ENCODE assay signal across 8 cellular contexts in the genomic region with DNA sequence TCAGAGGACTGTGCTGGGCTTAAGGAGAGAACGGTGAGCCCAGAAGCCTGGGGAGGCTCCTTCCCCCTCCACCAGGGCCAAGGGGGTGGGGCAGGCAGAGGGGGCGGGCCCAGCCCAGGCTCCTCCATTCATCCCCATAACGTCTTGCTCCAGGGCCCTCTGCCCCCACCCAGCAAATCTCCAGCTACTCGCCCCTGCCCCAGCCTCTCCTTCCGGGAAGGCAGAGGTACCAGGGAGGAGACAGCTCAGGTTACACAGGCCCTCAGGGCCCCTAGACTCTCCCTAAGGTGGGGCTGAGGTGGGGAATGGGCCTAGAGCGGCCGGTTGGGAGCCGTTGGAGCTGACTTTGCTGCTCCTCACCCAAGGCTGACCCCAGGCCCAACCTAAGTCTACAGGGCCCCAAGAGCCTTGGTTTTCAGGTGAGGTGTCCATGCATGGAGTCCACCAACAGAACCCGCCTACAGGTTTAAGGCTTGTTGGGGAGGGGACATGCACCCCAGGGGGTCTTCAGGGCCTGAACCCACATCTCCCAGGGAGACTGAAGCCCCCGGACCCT. TPM values are rescaled to one million over a fixed set of nuclear protein-coding genes. Genes with fewer than 3 reads are reported as not detected.
DNase-seq lines count a peak whose midpoint lies in the region; ATAC-seq, FAIRE-seq and TF ChIP-seq lines count a peak whose summit lies in the region.

No MANE protein-coding gene starts in this region.

- no peak for TF ChIP-seq EP300 in GM12878 (IDR thresholded peaks at IDR 0.05; ENCODE audit: borderline replicate concordance in 1 of 2, control insufficient read depth in 1 of 2, low read depth in 2 of 2, low read length in 2 of 2)

- in situ Hi-C loops in GM12878 (cut with MboI) = no loop called here

- BruUV-seq in GM12878 (replicated peaks; lab: Mats Ljungman, UMichigan) = no TSS peak

- no peak overlapping the region for H3K9ac ChIP-seq in GM12878 (ENCODE audit: control insufficient read depth, insufficient read depth, low read length)

- H3K36me3 ChIP-seq in GM12878 (ENCODE audit: control insufficient read depth in 2 of 2, insufficient read depth in 2 of 2, low read length in 1 of 2) (no peaks in the 10 kb centered on the region), kidney epithelial cell (ENCODE audit: control insufficient read depth, insufficient read depth, low read length) (no peaks in the 10 kb centered on the region), tibial artery (peaks cover 0 to 14% (median 0%) of the 10 kb centered on the region in 3 donors)

- no peak for TF ChIP-seq CTCF in GM12878 (IDR thresholded peaks at IDR 0.05 in 2 of 3, conservative IDR thresholded peaks at IDR 0.05 in 1 of 3; ENCODE audit: control insufficient read depth in 2 of 3, extremely low read depth in 1 of 3, insufficient read depth in 1 of 3, low read depth in 3 of 3, low read length in 3 of 3)
- TF ChIP-seq CTCF in kidney epithelial cell (IDR thresholded peaks at IDR 0.05; ENCODE audit: insufficient read depth, low read length, poor library complexity, severe bottlenecking) = no peak
- TF ChIP-seq CTCF in tibial artery (IDR thresholded peaks at IDR 0.05) = no peak

- H3K9me3 ChIP-seq in GM12878 (replicated peaks; ENCODE audit: control insufficient read depth, insufficient read depth, low read length) (no peaks in the 10 kb centered on the region), tibial artery (no peaks in the 10 kb centered on the region)

- CTCF ChIA-PET in GM12878 (lab: Yijun Ruan, JAX) = interaction anchor here (1.1 kb wide), 1 partner anchor 64 kb away, joined by 4 read pairs; the partner anchor contains the start of gene ADRM1

- H3K27me3 ChIP-seq in GM12878 (replicated peaks in 1 of 2; ENCODE audit: control insufficient read depth in 2 of 2, insufficient read depth in 2 of 2, low read length in 1 of 2) = peaks cover 4 to 15% of the 10 kb centered on the region in 2 experiments
- H3K27me3 ChIP-seq in kidney epithelial cell (ENCODE audit: control insufficient read depth, insufficient read depth, low read length) = no peaks in the 10 kb centered on the region
- H3K27me3 ChIP-seq in tibial artery = no peaks in the 10 kb centered on the region

- H3K27ac ChIP-seq in GM12878 (ENCODE audit: control insufficient read depth, insufficient read depth) = no peak overlapping the region
- peak overlapping the region; percentile 96 to 98 for H3K27ac ChIP-seq in tibial artery

- no peak for FAIRE-seq in GM12878 (lab: Jason Lieb, UNC)

- no peak overlapping the region for H2AFZ ChIP-seq in GM12878 (ENCODE audit: control insufficient read depth, low read depth, low read length)

- H3K4me2 ChIP-seq in GM12878 (ENCODE audit: control insufficient read depth, insufficient read depth) = no peak overlapping the region

- TF ChIP-seq POLR2A in GM12878 (IDR thresholded peaks at IDR 0.05; ENCODE audit: low read depth, low read length) = no peak

- no peak for TF ChIP-seq RAD21 in GM12878 (IDR thresholded peaks at IDR 0.05; ENCODE audit: insufficient read depth, low read depth, low read length)

- WGBS in GM12878 (ENCODE audit: insufficient coverage, insufficient replicate concordance, low lambda C conversion rate, missing lambda C conversion rate) = 45% methylated on average over 8 of the region's 10 CpGs

- no peaks in the 10 kb centered on the region for H3K79me2 ChIP-seq in GM12878 (ENCODE audit: control insufficient read depth, insufficient read depth, low read length)

- SMC1A ChIA-PET in GM12878 (lab: Charles Lee; ENCODE audit: uncharacterized antibody, unreplicated experiment) = no interaction called here

- H3K4me1 ChIP-seq in GM12878 (ENCODE audit: control insufficient read depth, insufficient read depth, low read length) (peaks cover 5% of the 10 kb centered on the region), tibial artery (peaks cover 22 to 95% (median 84%) of the 10 kb centered on the region in 4 donors)

- H3K4me3 ChIP-seq in GM12878 (no peak overlapping the region; the same call in 1 of the 2 replicates), kidney epithelial cell (ENCODE audit: low read depth, low read length) (peak overlapping the region; percentile 82), tibial artery (peak overlapping the region; percentile 77 to 93)

- POLR2A ChIA-PET in GM12878 (lab: Charles Lee) = no interaction called here

- RAD21 ChIA-PET in GM12878 (lab: Charles Lee; ENCODE audit: unreplicated experiment) = no interaction called here

- ATAC-seq in GM12878 (peak; percentile 13; the same call in 2 of the 3 replicates), HG02571 (IDR thresholded peaks at IDR 0.05; ENCODE audit: unreplicated experiment) (no peak)

- peak; percentile 62 for DNase-seq in SIG-M5 treated with dmso at 0.1 percent for 504 hours (lab: John Stamatoyannopoulos, UW; ENCODE audit: unreplicated experiment)
- no peak for DNase-seq in SIG-M5 (lab: John Stamatoyannopoulos, UW)
- DNase-seq in GM12878 (ENCODE audit: low read depth, low spot score) = no peak
- DNase-seq in kidney epithelial cell (ENCODE audit: low read depth) = no peak
- peak in 1 of 2 donors; percentile 93 for DNase-seq in tibial artery
- DNase-seq in NCI-H1694 (lab: John Stamatoyannopoulos, UW) = no peak
- no peak for DNase-seq in DMS114 treated with DMSO at 0.1 percent for 48 hours (lab: John Stamatoyannopoulos, UW; ENCODE audit: unreplicated experiment)

- no peaks in the 10 kb centered on the region for H4K20me1 ChIP-seq in GM12878 (ENCODE audit: control insufficient read depth, insufficient read depth)

- intact Hi-C loops in GM12878 (cut with micrococcal nuclease; ENCODE audit: unreplicated experiment) = no loop called here
- intact Hi-C loops in tibial artery (cut with DNase I; ENCODE audit: low total_unique reads) = no loop called here

TF ChIP-seq in GM12878, 131 proteins besides CTCF, POLR2A, EP300 and RAD21 (continues in another document):
- TF ChIP-seq LARP7 (IDR thresholded peaks at IDR 0.05) (no peak), STAT1 (conservative IDR thresholded peaks at IDR 0.05) (no peak), SREBF1 (IDR thresholded peaks at IDR 0.05; ENCODE audit: low read length) (no peak)

RNA-seq across cellular contexts. Expression of gene LAMA5, which starts 1.2 kb away (rescaled TPM):
- 2.5 and 3.7 TPM in 2 replicates for total RNA-seq in GM12878 (2013; cell fraction: nucleolus; rRNA removed)
- total RNA-seq in GM12878 (2014; rRNA removed) (0.62 and 1.5 TPM in 2 replicates), GM12878 (2014; rRNA removed; fragmentation: Illumina TruSeq; extraction: Trizol) (0.09 and 0.28 TPM in 2 replicates), GM12878 (2021) (1.4 and 2.2 TPM in 2 replicates), kidney epithelial cell (359 and 455 TPM in 2 replicates)
- polyA plus RNA-seq in GM12878 (2011; ENCODE audit: low read depth) = 0.56 TPM
- polyA plus RNA-seq in GM12878 (2011; rRNA removed) (not detected in 2 replicates), GM12878 (2014; fragmentation: Illumina TruSeq; extraction: Trizol) (0.62 TPM in 1 of 2 replicates, not detected in the other), GM12878 (2014; fragmentation: Nextera tagmentation; extraction: Ambion mirVana) (not detected), GM12878 (2014; rRNA removed) (1.0 and 3.1 TPM in 2 replicates), GM12878 (2016; fragmentation: Nextera tagmentation; extraction: Ambion mirVana) (1 to 10 TPM; 1.6 TPM)
- 0.06 and 0.12 TPM in 2 replicates for polyA plus RNA-seq in GM12878 (2011; cell fraction: cytosol; rRNA removed)
- 2.4 and 3.6 TPM in 2 replicates for polyA plus RNA-seq in GM12878 (2011; cell fraction: nucleus; rRNA removed)
- polyA plus RNA-seq in GM12878 (2012) = 2.4 and 2.6 TPM in 2 replicates
- under 0.01 and 0.29 TPM in 2 replicates for polyA minus RNA-seq in GM12878 (2011; rRNA and poly(A)+ RNA removed)
- 0.27 and 2.3 TPM in 2 replicates for polyA minus RNA-seq in GM12878 (2011; cell fraction: cytosol; rRNA and poly(A)+ RNA removed)
- polyA minus RNA-seq in GM12878 (2011; cell fraction: nucleus; rRNA and poly(A)+ RNA removed) = 0.24 and 2.1 TPM in 2 replicates

RNA-seq across cellular contexts. Expression of gene RPS21, which starts 21.0 kb away (rescaled TPM):
- total RNA-seq in GM12878 (2013; cell fraction: nucleolus; rRNA removed) = 61.8 and 129 TPM in 2 replicates
- total RNA-seq in GM12878 (2014; rRNA removed) = 1,780 and 2,320 TPM in 2 replicates
- total RNA-seq in GM12878 (2014; rRNA removed; fragmentation: Illumina TruSeq; extraction: Trizol) = 1,442 and 1,474 TPM in 2 replicates
- 2,559 and 2,687 TPM in 2 replicates for total RNA-seq in GM12878 (2021)
- 2,747 TPM for polyA plus RNA-seq in GM12878 (2011; ENCODE audit: low read depth)
- 2,814 and 4,987 TPM in 2 replicates for polyA plus RNA-seq in GM12878 (2011; rRNA removed)
- 6,140 and 7,792 TPM in 2 replicates for polyA plus RNA-seq in GM12878 (2011; cell fraction: cytosol; rRNA removed)
- polyA plus RNA-seq in GM12878 (2011; cell fraction: nucleus; rRNA removed) = 2,850 and 3,668 TPM in 2 replicates
- polyA plus RNA-seq in GM12878 (2012) = 5,611 and 6,669 TPM in 2 replicates
- polyA plus RNA-seq in GM12878 (2014; fragmentation: Illumina TruSeq; extraction: Trizol) = 536 and 1,536 TPM in 2 replicates
- polyA plus RNA-seq in GM12878 (2014; fragmentation: Nextera tagmentation; extraction: Ambion mirVana) = 1,000 to 10,000 TPM; 3,290 to 4,046 TPM
- 3,245 and 4,075 TPM in 2 replicates for polyA plus RNA-seq in GM12878 (2014; rRNA removed)
- 1,000 to 10,000 TPM; 1,499 to 1,551 TPM for polyA plus RNA-seq in GM12878 (2016; fragmentation: Nextera tagmentation; extraction: Ambion mirVana)
- 1,684 and 1,838 TPM in 2 replicates for polyA minus RNA-seq in GM12878 (2011; rRNA and poly(A)+ RNA removed)
- polyA minus RNA-seq in GM12878 (2011; cell fraction: cytosol; rRNA and poly(A)+ RNA removed) = 394 and 397 TPM in 2 replicates
- 438 and 503 TPM in 2 replicates for polyA minus RNA-seq in GM12878 (2011; cell fraction: nucleus; rRNA and poly(A)+ RNA removed)
- total RNA-seq in kidney epithelial cell = 3,089 and 5,743 TPM in 2 replicates

RNA-seq across cellular contexts. Expression of gene CABLES2, which starts 41.2 kb away (rescaled TPM):
- 2.1 and 2.3 TPM in 2 replicates for total RNA-seq in GM12878 (2013; cell fraction: nucleolus; rRNA removed)
- total RNA-seq in GM12878 (2014; rRNA removed) (7.7 and 8.8 TPM in 2 replicates), GM12878 (2014; rRNA removed; fragmentation: Illumina TruSeq; extraction: Trizol) (5.3 and 5.9 TPM in 2 replicates), GM12878 (2021) (14.9 and 15.2 TPM in 2 replicates), kidney epithelial cell (6.9 and 8.1 TPM in 2 replicates)
- polyA plus RNA-seq in GM12878 (2011; ENCODE audit: low read depth) = 5.3 TPM
- polyA plus RNA-seq in GM12878 (2011; rRNA removed) (2.9 and 4.8 TPM in 2 replicates), GM12878 (2014; fragmentation: Illumina TruSeq; extraction: Trizol) (7.4 and 12.7 TPM in 2 replicates), GM12878 (2014; fragmentation: Nextera tagmentation; extraction: Ambion mirVana) (1 to 10 TPM; 2.3 to 2.9 TPM), GM12878 (2014; rRNA removed) (10.7 and 11.6 TPM in 2 replicates), GM12878 (2016; fragmentation: Nextera tagmentation; extraction: Ambion mirVana) (1 to 10 TPM; 2.2 to 2.5 TPM)
- polyA plus RNA-seq in GM12878 (2011; cell fraction: cytosol; rRNA removed) = 7.1 and 7.2 TPM in 2 replicates
- polyA plus RNA-seq in GM12878 (2011; cell fraction: nucleus; rRNA removed) = 10.3 and 11.7 TPM in 2 replicates
- polyA plus RNA-seq in GM12878 (2012) = 7.3 and 7.4 TPM in 2 replicates
- 3.5 and 4.5 TPM in 2 replicates for polyA minus RNA-seq in GM12878 (2011; rRNA and poly(A)+ RNA removed)
- 2.5 and 3.6 TPM in 2 replicates for polyA minus RNA-seq in GM12878 (2011; cell fraction: cytosol; rRNA and poly(A)+ RNA removed)
- 1.7 and 3.3 TPM in 2 replicates for polyA minus RNA-seq in GM12878 (2011; cell fraction: nucleus; rRNA and poly(A)+ RNA removed)

Comparison
In these comparisons a context has a peak if more than half of its experiments do, and no peak if none do; other contexts are left out.
1. RNA of gene LAMA5, which starts 1.2 kb away (total RNA-seq): 359 to 455 TPM in kidney epithelial cell; 0.09 to 3.7 TPM in GM12878; every median in the first group is over 10 times any median in the second.